In genomic region chr2:49914281-49914680, GRCh38 we compare ENCODE assay signal across 1 cellular context.
TF ChIP-seq lines count a peak whose summit lies in the region.

No MANE protein-coding gene starts in this region.

TF ChIP-seq in WTC11, 78 proteins besides CTCF, POLR2A, EP300 and RAD21 (continued from another document):
- no peak for TF ChIP-seq AFF4 (CRISPR knock-in tag; IDR thresholded peaks at IDR 0.05; ENCODE audit: borderline replicate concordance)
- no peak for TF ChIP-seq RORB (CRISPR knock-in tag; IDR thresholded peaks at IDR 0.05)
- TF ChIP-seq IRF1 (CRISPR knock-in tag; IDR thresholded peaks at IDR 0.05): no peak
- TF ChIP-seq NR3C1 (CRISPR knock-in tag; conservative IDR thresholded peaks at IDR 0.05; ENCODE audit: low read depth): no peak
